In genomic region chr18:7370812-7371211, GRCh38 we compare ENCODE assay signal across 13 cellular contexts.
DNase-seq lines count a peak whose midpoint lies in the region; ATAC-seq, FAIRE-seq and TF ChIP-seq lines count a peak whose summit lies in the region.
"Had no signal": no experiment of that assay in that cellular context is flagged by ENCODE, and none has a peak within 500 bp of the region (broad histone marks: within the 10 kb centered on the region; RNA-seq: fewer than 3 reads in every experiment).

No MANE protein-coding gene starts in this region.

- 59% methylated on average over 11 of the region's 11 CpGs for WGBS in liver
- 33% methylated on average over 8 of the region's 11 CpGs for WGBS in HepG2 (ENCODE audit: low lambda C conversion rate)
- 36% methylated on average over 11 of the region's 11 CpGs for WGBS in ovary, 3 donors
- 27 to 35% methylated on average over 11 of the region's 11 CpGs for WGBS in aorta, 2 donors

- CTCF ChIA-PET in HepG2 (lab: Yijun Ruan, JAX; ENCODE audit: low intra/inter-chr PET ratio, low total read pairs) = no interaction called here

- no peaks in the 10 kb centered on the region for H3K9me3 ChIP-seq in liver (ENCODE audit: control insufficient read depth in 4 of 4, low read length in 3 of 4)
- H3K9me3 ChIP-seq in HepG2 (ENCODE audit: low read length) = no peaks in the 10 kb centered on the region
- no peaks in the 10 kb centered on the region for H3K9me3 ChIP-seq in ovary
- H3K9me3 ChIP-seq in aorta (ENCODE audit: control insufficient read depth, low read length) = no peaks in the 10 kb centered on the region
- H3K9me3 ChIP-seq: A549 had no signal

- no peak overlapping the region for H3K4me2 ChIP-seq in HepG2 (ENCODE audit: low read depth, low read length)
- H3K4me2 ChIP-seq: A549 had no signal

- no peak for FAIRE-seq in HepG2 (lab: Jason Lieb, UNC)
- FAIRE-seq: A549 had no signal

- no peak overlapping the region for H2AFZ ChIP-seq in HepG2 (ENCODE audit: low read length)

- peak in 1 of 2 donors; percentile 22 for TF ChIP-seq RAD21 in liver (IDR thresholded peaks at IDR 0.05)
- TF ChIP-seq RAD21 in HepG2 (CRISPR knock-in tag; IDR thresholded peaks at IDR 0.05) = no peak

- H4K20me1 ChIP-seq in HepG2 (ENCODE audit: insufficient read depth, low read length) = no peaks in the 10 kb centered on the region

- H3K27me3 ChIP-seq in liver (ENCODE audit: control insufficient read depth in 4 of 4, insufficient read depth in 4 of 4, low read length in 3 of 4) = no peaks in the 10 kb centered on the region
- no peaks in the 10 kb centered on the region; a peak in 2 of 5 replicates for H3K27me3 ChIP-seq in HepG2 (ENCODE audit: control insufficient read depth in 1 of 2, insufficient read depth in 2 of 2, low read length in 2 of 2)
- H3K27me3 ChIP-seq in ovary = no peaks in the 10 kb centered on the region
- H3K27me3 ChIP-seq in aorta (ENCODE audit: control insufficient read depth in 1 of 2, insufficient read depth in 2 of 2, low read length in 1 of 2) = no peaks in the 10 kb centered on the region

- peaks cover 0 to 3% (median 1%) of the 10 kb centered on the region in 4 donors for H3K4me1 ChIP-seq in liver (ENCODE audit: control insufficient read depth in 4 of 4, insufficient read depth in 4 of 4, low read length in 3 of 4)
- H3K4me1 ChIP-seq in HepG2 (ENCODE audit: insufficient read depth, low read length) = no peaks in the 10 kb centered on the region
- no peaks in the 10 kb centered on the region for H3K4me1 ChIP-seq in ovary (ENCODE audit: insufficient read depth)
- no peaks in the 10 kb centered on the region for H3K4me1 ChIP-seq in aorta (ENCODE audit: control insufficient read depth in 1 of 2, insufficient read depth in 2 of 2, low read length in 2 of 2)
- H3K4me1 ChIP-seq: A549 had no signal

- TF ChIP-seq EP300 in HepG2 (IDR thresholded peaks at IDR 0.05; ENCODE audit: low read depth in 2 of 2, low read length in 2 of 2) (no peak), HepG2 (CRISPR knock-in tag; IDR thresholded peaks at IDR 0.05; ENCODE audit: borderline replicate concordance) (no peak), ovary (IDR thresholded peaks at IDR 0.05) (no peak)

- no peaks in the 10 kb centered on the region for H3K79me2 ChIP-seq in HepG2 (ENCODE audit: insufficient read depth, low read length)

- POLR2A ChIA-PET in HepG2 (lab: Yijun Ruan, JAX) = no interaction called here

- intact Hi-C loops in HepG2 (cut with micrococcal nuclease; ENCODE audit: unreplicated experiment) = no loop called here
- intact Hi-C loops in left ventricle myocardium superior (cut with micrococcal nuclease) = no loop called here
- intact Hi-C loops in ovary (cut with DNase I) = no loop called here
- intact Hi-C loops in aorta (cut with DNase I) = no loop called here

- no TSS peak for BruUV-seq in HepG2 (replicated peaks; lab: Mats Ljungman, UMichigan)

- no peak for TF ChIP-seq CTCF in liver (IDR thresholded peaks at IDR 0.05; ENCODE audit: low read depth, low read length, missing input control)
- no peak for TF ChIP-seq CTCF in HepG2 (CRISPR knock-in tag; IDR thresholded peaks at IDR 0.05)
- TF ChIP-seq CTCF in ovary (IDR thresholded peaks at IDR 0.05) = no peak

- H3K4me3 ChIP-seq in liver (ENCODE audit: low read depth in 1 of 3, low read length in 3 of 3) (no peak overlapping the region), HepG2 (replicated peaks in 1 of 3; ENCODE audit: insufficient read depth in 1 of 3, low read depth in 2 of 3, low read length in 3 of 3) (no peak overlapping the region), ovary (no peak overlapping the region), aorta (ENCODE audit: low read length in 2 of 2) (no peak overlapping the region)
- H3K4me3 ChIP-seq: A549 had no signal

- in situ Hi-C loops in HepG2 (cut with HindIII; ENCODE audit: extremely low pct_ligation_motif_present, low pct_unique_long_range_greater_than_20kb) = no loop called here

- H3K9ac ChIP-seq in liver (ENCODE audit: low read depth in 1 of 2, low read length in 2 of 2) (no peak overlapping the region), HepG2 (ENCODE audit: insufficient read depth, low read depth, low read length) (no peak overlapping the region)

- TF ChIP-seq POLR2A in HepG2 (IDR thresholded peaks at IDR 0.05; ENCODE audit: insufficient read depth in 1 of 2, low read depth in 2 of 2, low read length in 2 of 2) = no peak
- no peak for TF ChIP-seq POLR2A in ovary (IDR thresholded peaks at IDR 0.05)

- no peak for ATAC-seq in HepG2
- ATAC-seq in left ventricle myocardium superior = peak; percentile 89
- ATAC-seq in aorta (ENCODE audit: low FRiP score) = peak; percentile 90
- no peak for ATAC-seq in GM21576 (IDR thresholded peaks at IDR 0.05; ENCODE audit: unreplicated experiment)
- ATAC-seq: A549; activated CD4-positive, alpha-beta T cell treated with anti-CD3 and anti-CD28 coated beads for 36 hours had no signal

- H3K36me3 ChIP-seq in liver (ENCODE audit: control insufficient read depth in 4 of 4, insufficient read depth in 3 of 4, low read depth in 1 of 4, low read length in 3 of 4) (no peaks in the 10 kb centered on the region), HepG2 (replicated peaks in 1 of 2; ENCODE audit: control insufficient read depth in 1 of 2, insufficient read depth in 2 of 2, low read length in 2 of 2) (no peaks in the 10 kb centered on the region), ovary (no peaks in the 10 kb centered on the region), aorta (ENCODE audit: control insufficient read depth in 1 of 2, insufficient read depth in 2 of 2, low read length in 1 of 2) (no peaks in the 10 kb centered on the region)

- H3K27ac ChIP-seq in liver (ENCODE audit: low read depth in 1 of 2, low read length in 2 of 2) = peak overlapping the region in 1 of 2 donors; percentile 25
- H3K27ac ChIP-seq in HepG2 (ENCODE audit: extremely low read length, insufficient read depth, low read length) = no peak overlapping the region
- H3K27ac ChIP-seq in ovary = no peak overlapping the region
- H3K27ac ChIP-seq in aorta (ENCODE audit: low read depth in 1 of 2, low read length in 2 of 2) = no peak overlapping the region
- H3K27ac ChIP-seq: A549 had no signal

- DNase-seq in HepG2 (ENCODE audit: low spot score) (no peak), left ventricle myocardium superior (peak; percentile 78), ovary (peak in 3 of 5 donors; percentile 21 to 36 (median 26)), aorta (peak in 1 of 2 donors; percentile 80), NCI-H187 (lab: John Stamatoyannopoulos, UW) (no peak), NCI-H2107 (lab: John Stamatoyannopoulos, UW) (no peak)
- DNase-seq: activated CD4-positive, alpha-beta T cell treated with anti-CD3 and anti-CD28 coated beads for 36 hours; HFFc6; midbrain; SW 1271 had no signal

TF ChIP-seq in liver, 16 proteins besides CTCF, POLR2A, EP300 and RAD21:
- TF ChIP-seq NR2F2 (IDR thresholded peaks at IDR 0.05) = peak; percentile 97
- TF ChIP-seq GABPA (IDR thresholded peaks at IDR 0.05 in 1 of 2, conservative IDR thresholded peaks at IDR 0.05 in 1 of 2) = peak in 1 of 2 donors; percentile 19
- TF ChIP-seq SP1 (IDR thresholded peaks at IDR 0.05) = peak; percentile 23
- peak; percentile 13 for TF ChIP-seq MAX (IDR thresholded peaks at IDR 0.05)
- no peak for TF ChIP-seq EGR1 (IDR thresholded peaks at IDR 0.05; ENCODE audit: low read depth in 2 of 2)

TF ChIP-seq in HepG2, 621 proteins besides CTCF, POLR2A, EP300 and RAD21 (continues in another document):
- TF ChIP-seq DNMT3B (CRISPR knock-in tag; conservative IDR thresholded peaks at IDR 0.05) (no peak), ARID3A (IDR thresholded peaks at IDR 0.05; ENCODE audit: low read depth, low read length) (no peak), ZNF263 (CRISPR knock-in tag; IDR thresholded peaks at IDR 0.05) (no peak), MYPOP (CRISPR knock-in tag; IDR thresholded peaks at IDR 0.05) (no peak), ZNF788 (CRISPR knock-in tag; IDR thresholded peaks at IDR 0.05; ENCODE audit: borderline replicate concordance) (no peak), PCBP1 (IDR thresholded peaks at IDR 0.05; ENCODE audit: borderline replicate concordance, low read depth, low read length) (no peak), ZNF552 (CRISPR knock-in tag; IDR thresholded peaks at IDR 0.05; ENCODE audit: borderline replicate concordance) (no peak), ZBTB25 (CRISPR knock-in tag; IDR thresholded peaks at IDR 0.05) (no peak), SP140L (CRISPR knock-in tag; IDR thresholded peaks at IDR 0.05; ENCODE audit: borderline replicate concordance) (no peak), RXRB (CRISPR knock-in tag; IDR thresholded peaks at IDR 0.05; ENCODE audit: borderline replicate concordance) (no peak), ISL2 (CRISPR knock-in tag; IDR thresholded peaks at IDR 0.05) (no peak), ZNF678 (CRISPR knock-in tag; IDR thresholded peaks at IDR 0.05) (no peak), ZNF7 (CRISPR knock-in tag; IDR thresholded peaks at IDR 0.05) (no peak)

Comparison
In these comparisons a context has a peak if more than half of its experiments do, and no peak if none do; other contexts are left out.
1. ATAC-seq: peak in left ventricle myocardium superior (single experiment) and aorta (single experiment); none in HepG2 (single experiment) and GM21576 (single experiment).
2. DNase-seq: peak in left ventricle myocardium superior (single experiment) and ovary (3 of 5); none in HepG2 (single experiment), NCI-H187 (0 of 2) and NCI-H2107 (single experiment).